In genomic region chr14:87628129-87628528, GRCh38 we compare ENCODE assay signal across 12 cellular contexts.
DNase-seq lines count a peak whose midpoint lies in the region; ATAC-seq and TF ChIP-seq lines count a peak whose summit lies in the region.
"Had no signal": no experiment of that assay in that cellular context is flagged by ENCODE, and none has a peak within 500 bp of the region (broad histone marks: within the 10 kb centered on the region; RNA-seq: fewer than 3 reads in every experiment).

No MANE protein-coding gene starts in this region.

- no peak overlapping the region for H3K4me2 ChIP-seq in mesendoderm (ENCODE audit: low read length)

- H3K79me2 ChIP-seq in mesendoderm (ENCODE audit: control insufficient read depth, insufficient read depth, low read length), result no peaks in the 10 kb centered on the region

- H4K8ac ChIP-seq in mesendoderm (ENCODE audit: low read depth, low read length), result no peak overlapping the region

- TF ChIP-seq CTCF in AG04450 (IDR thresholded peaks at IDR 0.05; ENCODE audit: low read depth, low read length) (no peak), endodermal cell (conservative IDR thresholded peaks at IDR 0.05) (no peak)

- H3K36me3 Mint-ChIP-seq in endodermal cell (ENCODE audit: low read depth), result no peaks in the 10 kb centered on the region
- H3K36me3 Mint-ChIP-seq in activated CD8-positive, alpha-beta T cell treated with anti-CD3 and anti-CD28 coated beads, Interleukin-2, amount 10 ng/mL, durations not matched to agents 7 days and 5 days (ENCODE audit: low read depth), result no peaks in the 10 kb centered on the region

- no peaks in the 10 kb centered on the region for H3K27me3 ChIP-seq in AG04450 (ENCODE audit: control insufficient read depth, insufficient read depth, low read length)
- no peaks in the 10 kb centered on the region for H3K27me3 ChIP-seq in endodermal cell (ENCODE audit: control insufficient read depth, insufficient read depth, low read length, poor library complexity, severe bottlenecking)
- no peaks in the 10 kb centered on the region for H3K27me3 ChIP-seq in mesendoderm (ENCODE audit: insufficient read depth, low read length, poor library complexity)

- no peaks in the 10 kb centered on the region for H3K79me1 ChIP-seq in mesendoderm (ENCODE audit: low read length)

- H3K4me3 Mint-ChIP-seq in endodermal cell, result no peak overlapping the region
- no peak overlapping the region for H3K4me3 Mint-ChIP-seq in activated CD8-positive, alpha-beta T cell treated with anti-CD3 and anti-CD28 coated beads, Interleukin-2, amount 10 ng/mL, durations not matched to agents 7 days and 5 days
- H3K4me3 Mint-ChIP-seq: activated CD4-positive, alpha-beta T cell treated with anti-CD3 and anti-CD28 coated beads, Interleukin-2, amount 10 ng/mL, durations not matched to agents 24 days and 14 days had no signal

- H3K9ac ChIP-seq in endodermal cell (ENCODE audit: extremely low read depth, low read length, poor library complexity, severe bottlenecking), result no peak overlapping the region
- H3K9ac ChIP-seq in mesendoderm (ENCODE audit: low read length), result no peak overlapping the region

- DNase-seq in AG04450 (ENCODE audit: low read depth, low spot score) (peak; percentile 10), M059J (ENCODE audit: low read depth) (peak; percentile 1), endodermal cell (no peak), mesendoderm (peak; percentile 91)
- DNase-seq in activated CD8-positive, alpha-beta T cell treated with anti-CD3 and anti-CD28 coated beads, Interleukin-2, amount 10 ng/mL, durations not matched to agents 7 days and 5 days, result no peak
- DNase-seq: activated CD4-positive, alpha-beta T cell treated with anti-CD3 and anti-CD28 coated beads, Interleukin-2, amount 10 ng/mL, durations not matched to agents 24 days and 14 days had no signal

- no peak overlapping the region for H3K18ac ChIP-seq in mesendoderm (ENCODE audit: low read length)

- no peak overlapping the region for H2BK120ac ChIP-seq in mesendoderm (ENCODE audit: low read depth, low read length)

- no peak overlapping the region for H3K4me3 ChIP-seq in AG04450 (ENCODE audit: low read depth, low read length)
- H3K4me3 ChIP-seq in endodermal cell (ENCODE audit: low read length), result no peak overlapping the region
- H3K4me3 ChIP-seq in mesendoderm (ENCODE audit: low read length), result no peak overlapping the region

- H4K5ac ChIP-seq in mesendoderm (ENCODE audit: low read length), result no peak overlapping the region

- no peak overlapping the region for H3K27ac Mint-ChIP-seq in endodermal cell
- H3K27ac Mint-ChIP-seq in activated CD8-positive, alpha-beta T cell treated with anti-CD3 and anti-CD28 coated beads, Interleukin-2, amount 10 ng/mL, durations not matched to agents 7 days and 5 days, result no peak overlapping the region
- H3K27ac Mint-ChIP-seq: activated CD4-positive, alpha-beta T cell treated with anti-CD3 and anti-CD28 coated beads, Interleukin-2, amount 10 ng/mL, durations not matched to agents 24 days and 14 days had no signal

- H3K23ac ChIP-seq in mesendoderm (ENCODE audit: low read length), result no peak overlapping the region

- H2BK5ac ChIP-seq in mesendoderm (ENCODE audit: low read length), result no peak overlapping the region

- peaks cover 3% of the 10 kb centered on the region for H3K9me3 Mint-ChIP-seq in endodermal cell
- H3K9me3 Mint-ChIP-seq in activated CD8-positive, alpha-beta T cell treated with anti-CD3 and anti-CD28 coated beads, Interleukin-2, amount 10 ng/mL, durations not matched to agents 7 days and 5 days (ENCODE audit: insufficient read depth), result no peaks in the 10 kb centered on the region

- POLR2A ChIA-PET in AG04450 (lab: Yijun Ruan, JAX), result no interaction called here
- POLR2A ChIA-PET in activated CD8-positive, alpha-beta T cell treated with anti-CD3 and anti-CD28 coated beads, Interleukin-2, amount 10 ng/mL, durations not matched to agents 7 days and 5 days (lab: Charles Lee), result no interaction called here

- H3K4me1 Mint-ChIP-seq in endodermal cell, result peaks cover 5% of the 10 kb centered on the region
- H3K4me1 Mint-ChIP-seq in activated CD8-positive, alpha-beta T cell treated with anti-CD3 and anti-CD28 coated beads, Interleukin-2, amount 10 ng/mL, durations not matched to agents 7 days and 5 days (ENCODE audit: low read depth), result no peaks in the 10 kb centered on the region
- H3K4me1 Mint-ChIP-seq: activated CD4-positive, alpha-beta T cell treated with anti-CD3 and anti-CD28 coated beads, Interleukin-2, amount 10 ng/mL, durations not matched to agents 24 days and 14 days had no signal

- peaks cover 3% of the 10 kb centered on the region for H3K4me1 ChIP-seq in endodermal cell (ENCODE audit: control insufficient read depth, insufficient read depth, low read length)
- H3K4me1 ChIP-seq in mesendoderm (ENCODE audit: control insufficient read depth, low read depth, low read length), result no peaks in the 10 kb centered on the region

- ATAC-seq in GM18511 (IDR thresholded peaks at IDR 0.05; ENCODE audit: unreplicated experiment), result no peak
- ATAC-seq in GM21367 (IDR thresholded peaks at IDR 0.05; ENCODE audit: unreplicated experiment), result no peak
- ATAC-seq in activated CD8-positive, alpha-beta T cell treated with anti-CD3 and anti-CD28 coated beads, Interleukin-2, amount 10 ng/mL, durations not matched to agents 7 days and 5 days, result no peak
- ATAC-seq in HG03469 (IDR thresholded peaks at IDR 0.05; ENCODE audit: unreplicated experiment), result no peak
- ATAC-seq: esophagus mucosa, Panc1 had no signal

- no peak overlapping the region for H3K56ac ChIP-seq in mesendoderm (ENCODE audit: low read length)

- H3K36me3 ChIP-seq in endodermal cell (ENCODE audit: control insufficient read depth, insufficient read depth, low read length) (no peaks in the 10 kb centered on the region), mesendoderm (ENCODE audit: control insufficient read depth, insufficient read depth, low read length) (no peaks in the 10 kb centered on the region)

- H2AK5ac ChIP-seq in mesendoderm (ENCODE audit: low read length), result no peak overlapping the region

- H3K9me3 ChIP-seq in AG04450 (ENCODE audit: control insufficient read depth, insufficient read depth, low read length) (no peaks in the 10 kb centered on the region), endodermal cell (ENCODE audit: control insufficient read depth, low read length) (peaks cover 6% of the 10 kb centered on the region)

- no peaks in the 10 kb centered on the region for H3K27me3 Mint-ChIP-seq in endodermal cell (ENCODE audit: insufficient read depth)
- H3K27me3 Mint-ChIP-seq in activated CD8-positive, alpha-beta T cell treated with anti-CD3 and anti-CD28 coated beads, Interleukin-2, amount 10 ng/mL, durations not matched to agents 7 days and 5 days (ENCODE audit: low read depth), result no peaks in the 10 kb centered on the region
- H3K27me3 Mint-ChIP-seq: activated CD4-positive, alpha-beta T cell treated with anti-CD3 and anti-CD28 coated beads, Interleukin-2, amount 10 ng/mL, durations not matched to agents 24 days and 14 days had no signal

- H3K27ac ChIP-seq in AG04450 (ENCODE audit: low read depth, low read length), result no peak overlapping the region
- peak overlapping the region; percentile 26 for H3K27ac ChIP-seq in endodermal cell (ENCODE audit: low read depth, low read length)
- no peak overlapping the region for H3K27ac ChIP-seq in mesendoderm (ENCODE audit: low read depth, low read length)
- H3K27ac ChIP-seq: C4-2B had no signal

- CTCF ChIA-PET in AG04450 (lab: Charles Lee), result interaction anchor here (2.4 kb wide), 1 partner anchor 12 kb away, joined by 14 read pairs; no protein-coding TSS in a partner anchor
- CTCF ChIA-PET in activated CD8-positive, alpha-beta T cell treated with anti-CD3 and anti-CD28 coated beads, Interleukin-2, amount 10 ng/mL, durations not matched to agents 7 days and 5 days (lab: Charles Lee), result interaction anchor here (1.1 kb wide), 1 partner anchor 12 kb away, joined by 3 read pairs; no protein-coding TSS in a partner anchor

- H2BK15ac ChIP-seq in mesendoderm (replicated peaks; ENCODE audit: low read depth), result no peak overlapping the region

- no peak overlapping the region for H3K4ac ChIP-seq in mesendoderm (ENCODE audit: low read depth, low read length)

Comparison
In these comparisons a context has a peak if more than half of its experiments do, and no peak if none do; other contexts are left out.
1. DNase-seq: peak in AG04450 (single experiment), M059J (single experiment) and mesendoderm (single experiment); none in endodermal cell (single experiment) and activated CD8-positive, alpha-beta T cell treated with anti-CD3 and anti-CD28 coated beads, Interleukin-2, amount 10 ng/mL, durations not matched to agents 7 days and 5 days (single experiment).